3 cellular contexts compared by ENCODE assay signal in the genomic region with DNA sequence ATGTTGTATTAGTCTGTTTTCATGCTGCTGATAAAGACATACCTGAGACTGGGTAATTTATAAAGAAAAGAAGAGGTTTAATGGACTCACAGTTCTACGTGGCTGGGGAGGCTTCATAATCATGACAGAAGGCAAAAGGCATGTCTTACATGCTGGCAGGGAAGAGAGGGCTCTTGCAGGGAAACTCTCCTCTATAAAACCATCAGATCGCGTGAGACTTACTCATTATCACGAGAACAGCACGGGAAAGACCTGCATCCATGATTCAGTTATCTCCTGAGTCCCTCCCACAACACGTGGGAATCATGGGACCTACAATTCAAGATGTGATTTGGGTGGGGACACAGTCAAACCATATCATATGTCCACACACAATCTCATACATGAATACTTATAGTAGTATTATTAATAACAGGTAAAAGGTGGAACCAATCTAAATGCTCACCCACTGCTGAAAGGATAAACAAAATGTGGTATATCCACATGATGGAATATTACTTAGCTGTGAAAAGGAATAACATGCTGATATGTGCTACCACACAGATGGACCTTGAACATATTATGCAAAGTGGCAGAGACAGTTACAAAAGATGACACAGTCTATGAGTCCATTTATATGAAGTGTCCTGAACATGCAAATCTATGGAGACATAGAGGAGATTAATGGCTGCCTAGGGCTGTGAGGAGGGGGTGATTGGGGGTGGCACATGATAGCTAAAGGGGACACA.
TF ChIP-seq lines count a peak whose summit lies in the region.

No MANE protein-coding gene starts in this region.

TF ChIP-seq in SK-N-SH treated with all-trans-retinoic acid at 6 μM for 48 hours, 23 proteins besides CTCF, POLR2A, EP300 and RAD21 (continued from another document):
- TF ChIP-seq, protein P1, sequence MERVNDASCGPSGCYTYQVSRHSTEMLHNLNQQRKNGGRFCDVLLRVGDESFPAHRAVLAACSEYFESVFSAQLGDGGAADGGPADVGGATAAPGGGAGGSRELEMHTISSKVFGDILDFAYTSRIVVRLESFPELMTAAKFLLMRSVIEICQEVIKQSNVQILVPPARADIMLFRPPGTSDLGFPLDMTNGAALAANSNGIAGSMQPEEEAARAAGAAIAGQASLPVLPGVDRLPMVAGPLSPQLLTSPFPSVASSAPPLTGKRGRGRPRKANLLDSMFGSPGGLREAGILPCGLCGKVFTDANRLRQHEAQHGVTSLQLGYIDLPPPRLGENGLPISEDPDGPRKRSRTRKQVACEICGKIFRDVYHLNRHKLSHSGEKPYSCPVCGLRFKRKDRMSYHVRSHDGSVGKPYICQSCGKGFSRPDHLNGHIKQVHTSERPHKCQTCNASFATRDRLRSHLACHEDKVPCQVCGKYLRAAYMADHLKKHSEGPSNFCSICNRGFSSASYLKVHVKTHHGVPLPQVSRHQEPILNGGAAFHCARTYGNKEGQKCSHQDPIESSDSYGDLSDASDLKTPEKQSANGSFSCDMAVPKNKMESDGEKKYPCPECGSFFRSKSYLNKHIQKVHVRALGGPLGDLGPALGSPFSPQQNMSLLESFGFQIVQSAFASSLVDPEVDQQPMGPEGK (CRISPR knock-in tag; IDR thresholded peaks at IDR 0.05; ENCODE audit: borderline replicate concordance) = no peak
- peak; percentile 62 for TF ChIP-seq ZNF8 (CRISPR knock-in tag; IDR thresholded peaks at IDR 0.05)
- TF ChIP-seq ZFP3 (CRISPR knock-in tag; IDR thresholded peaks at IDR 0.05) = no peak
- no peak for TF ChIP-seq RARB (CRISPR knock-in tag; IDR thresholded peaks at IDR 0.05)
TF ChIP-seq in SK-N-SH treated with all-trans-retinoic acid at 6 μM for 48 hours: peak in this region for 1.

TF ChIP-seq in SK-N-SH, 30 proteins besides CTCF, POLR2A, EP300 and RAD21 (continued from another document):
- no peak for TF ChIP-seq GATA2 (CRISPR knock-in tag; IDR thresholded peaks at IDR 0.05)
- TF ChIP-seq SIN3A (IDR thresholded peaks at IDR 0.05; ENCODE audit: borderline replicate concordance, low read depth, low read length) = no peak
- TF ChIP-seq, protein P2, sequence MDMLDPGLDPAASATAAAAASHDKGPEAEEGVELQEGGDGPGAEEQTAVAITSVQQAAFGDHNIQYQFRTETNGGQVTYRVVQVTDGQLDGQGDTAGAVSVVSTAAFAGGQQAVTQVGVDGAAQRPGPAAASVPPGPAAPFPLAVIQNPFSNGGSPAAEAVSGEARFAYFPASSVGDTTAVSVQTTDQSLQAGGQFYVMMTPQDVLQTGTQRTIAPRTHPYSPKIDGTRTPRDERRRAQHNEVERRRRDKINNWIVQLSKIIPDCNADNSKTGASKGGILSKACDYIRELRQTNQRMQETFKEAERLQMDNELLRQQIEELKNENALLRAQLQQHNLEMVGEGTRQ (IDR thresholded peaks at IDR 0.05; ENCODE audit: borderline replicate concordance, low read depth, low read length) = no peak
- TF ChIP-seq FOXM1 (IDR thresholded peaks at IDR 0.05; ENCODE audit: low read depth) = no peak
- no peak for TF ChIP-seq RFX5 (IDR thresholded peaks at IDR 0.05; ENCODE audit: low read length)
- TF ChIP-seq, protein P3, sequence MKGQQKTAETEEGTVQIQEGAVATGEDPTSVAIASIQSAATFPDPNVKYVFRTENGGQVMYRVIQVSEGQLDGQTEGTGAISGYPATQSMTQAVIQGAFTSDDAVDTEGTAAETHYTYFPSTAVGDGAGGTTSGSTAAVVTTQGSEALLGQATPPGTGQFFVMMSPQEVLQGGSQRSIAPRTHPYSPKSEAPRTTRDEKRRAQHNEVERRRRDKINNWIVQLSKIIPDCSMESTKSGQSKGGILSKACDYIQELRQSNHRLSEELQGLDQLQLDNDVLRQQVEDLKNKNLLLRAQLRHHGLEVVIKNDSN (IDR thresholded peaks at IDR 0.05; ENCODE audit: borderline replicate concordance, low read depth) = no peak
- TF ChIP-seq TCF12 (IDR thresholded peaks at IDR 0.05) = no peak
- no peak for TF ChIP-seq RXRA (IDR thresholded peaks at IDR 0.05; ENCODE audit: borderline replicate concordance, low read depth)
- TF ChIP-seq FOSL2 (IDR thresholded peaks at IDR 0.05; ENCODE audit: borderline replicate concordance, low read depth) = no peak
- TF ChIP-seq, protein P4, sequence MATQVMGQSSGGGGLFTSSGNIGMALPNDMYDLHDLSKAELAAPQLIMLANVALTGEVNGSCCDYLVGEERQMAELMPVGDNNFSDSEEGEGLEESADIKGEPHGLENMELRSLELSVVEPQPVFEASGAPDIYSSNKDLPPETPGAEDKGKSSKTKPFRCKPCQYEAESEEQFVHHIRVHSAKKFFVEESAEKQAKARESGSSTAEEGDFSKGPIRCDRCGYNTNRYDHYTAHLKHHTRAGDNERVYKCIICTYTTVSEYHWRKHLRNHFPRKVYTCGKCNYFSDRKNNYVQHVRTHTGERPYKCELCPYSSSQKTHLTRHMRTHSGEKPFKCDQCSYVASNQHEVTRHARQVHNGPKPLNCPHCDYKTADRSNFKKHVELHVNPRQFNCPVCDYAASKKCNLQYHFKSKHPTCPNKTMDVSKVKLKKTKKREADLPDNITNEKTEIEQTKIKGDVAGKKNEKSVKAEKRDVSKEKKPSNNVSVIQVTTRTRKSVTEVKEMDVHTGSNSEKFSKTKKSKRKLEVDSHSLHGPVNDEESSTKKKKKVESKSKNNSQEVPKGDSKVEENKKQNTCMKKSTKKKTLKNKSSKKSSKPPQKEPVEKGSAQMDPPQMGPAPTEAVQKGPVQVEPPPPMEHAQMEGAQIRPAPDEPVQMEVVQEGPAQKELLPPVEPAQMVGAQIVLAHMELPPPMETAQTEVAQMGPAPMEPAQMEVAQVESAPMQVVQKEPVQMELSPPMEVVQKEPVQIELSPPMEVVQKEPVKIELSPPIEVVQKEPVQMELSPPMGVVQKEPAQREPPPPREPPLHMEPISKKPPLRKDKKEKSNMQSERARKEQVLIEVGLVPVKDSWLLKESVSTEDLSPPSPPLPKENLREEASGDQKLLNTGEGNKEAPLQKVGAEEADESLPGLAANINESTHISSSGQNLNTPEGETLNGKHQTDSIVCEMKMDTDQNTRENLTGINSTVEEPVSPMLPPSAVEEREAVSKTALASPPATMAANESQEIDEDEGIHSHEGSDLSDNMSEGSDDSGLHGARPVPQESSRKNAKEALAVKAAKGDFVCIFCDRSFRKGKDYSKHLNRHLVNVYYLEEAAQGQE (IDR thresholded peaks at IDR 0.05; ENCODE audit: low read depth, low read length) = no peak

TF ChIP-seq in HEK293, 187 proteins besides CTCF, POLR2A, EP300 and RAD21 (continued from another document):
- TF ChIP-seq, protein P5, sequence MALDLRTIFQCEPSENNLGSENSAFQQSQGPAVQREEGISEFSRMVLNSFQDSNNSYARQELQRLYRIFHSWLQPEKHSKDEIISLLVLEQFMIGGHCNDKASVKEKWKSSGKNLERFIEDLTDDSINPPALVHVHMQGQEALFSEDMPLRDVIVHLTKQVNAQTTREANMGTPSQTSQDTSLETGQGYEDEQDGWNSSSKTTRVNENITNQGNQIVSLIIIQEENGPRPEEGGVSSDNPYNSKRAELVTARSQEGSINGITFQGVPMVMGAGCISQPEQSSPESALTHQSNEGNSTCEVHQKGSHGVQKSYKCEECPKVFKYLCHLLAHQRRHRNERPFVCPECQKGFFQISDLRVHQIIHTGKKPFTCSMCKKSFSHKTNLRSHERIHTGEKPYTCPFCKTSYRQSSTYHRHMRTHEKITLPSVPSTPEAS (tag by site-specific recombination; IDR thresholded peaks at IDR 0.05) = no peak
- TF ChIP-seq ZFP69B (tag by site-specific recombination; IDR thresholded peaks at IDR 0.05) (no peak), ZNF701 (tag by site-specific recombination; IDR thresholded peaks at IDR 0.05) (no peak), ZNF169 (tag by site-specific recombination; IDR thresholded peaks at IDR 0.05) (no peak), SP2 (tag by site-specific recombination; IDR thresholded peaks at IDR 0.05) (no peak), KLF8 (tag by site-specific recombination; IDR thresholded peaks at IDR 0.05) (no peak), ZNF23 (tag by site-specific recombination; IDR thresholded peaks at IDR 0.05; ENCODE audit: borderline replicate concordance) (no peak), ZNF560 (tag by site-specific recombination; IDR thresholded peaks at IDR 0.05; ENCODE audit: borderline replicate concordance) (no peak), SALL2 (tag by site-specific recombination; IDR thresholded peaks at IDR 0.05; ENCODE audit: borderline replicate concordance) (no peak), ZNF670 (tag by site-specific recombination; IDR thresholded peaks at IDR 0.05; ENCODE audit: low read depth) (no peak), ZNF157 (tag by site-specific recombination; IDR thresholded peaks at IDR 0.05) (no peak), ZNF660 (tag by site-specific recombination; IDR thresholded peaks at IDR 0.05) (no peak), ZNF521 (tag by site-specific recombination; IDR thresholded peaks at IDR 0.05) (no peak), ZNF146 (tag by site-specific recombination; IDR thresholded peaks at IDR 0.05) (peak; percentile 95), ZNF510 (tag by site-specific recombination; IDR thresholded peaks at IDR 0.05; ENCODE audit: insufficient replicate concordance) (no peak), ZNF600 (tag by site-specific recombination; IDR thresholded peaks at IDR 0.05) (no peak), ZNF302 (tag by site-specific recombination; IDR thresholded peaks at IDR 0.05; ENCODE audit: low read depth) (no peak), ZNF548 (tag by site-specific recombination; IDR thresholded peaks at IDR 0.05) (no peak), YY2 (tag by site-specific recombination; IDR thresholded peaks at IDR 0.05) (no peak), ZNF341 (tag by site-specific recombination; IDR thresholded peaks at IDR 0.05; ENCODE audit: low read depth) (no peak)
- TF ChIP-seq, protein P6, sequence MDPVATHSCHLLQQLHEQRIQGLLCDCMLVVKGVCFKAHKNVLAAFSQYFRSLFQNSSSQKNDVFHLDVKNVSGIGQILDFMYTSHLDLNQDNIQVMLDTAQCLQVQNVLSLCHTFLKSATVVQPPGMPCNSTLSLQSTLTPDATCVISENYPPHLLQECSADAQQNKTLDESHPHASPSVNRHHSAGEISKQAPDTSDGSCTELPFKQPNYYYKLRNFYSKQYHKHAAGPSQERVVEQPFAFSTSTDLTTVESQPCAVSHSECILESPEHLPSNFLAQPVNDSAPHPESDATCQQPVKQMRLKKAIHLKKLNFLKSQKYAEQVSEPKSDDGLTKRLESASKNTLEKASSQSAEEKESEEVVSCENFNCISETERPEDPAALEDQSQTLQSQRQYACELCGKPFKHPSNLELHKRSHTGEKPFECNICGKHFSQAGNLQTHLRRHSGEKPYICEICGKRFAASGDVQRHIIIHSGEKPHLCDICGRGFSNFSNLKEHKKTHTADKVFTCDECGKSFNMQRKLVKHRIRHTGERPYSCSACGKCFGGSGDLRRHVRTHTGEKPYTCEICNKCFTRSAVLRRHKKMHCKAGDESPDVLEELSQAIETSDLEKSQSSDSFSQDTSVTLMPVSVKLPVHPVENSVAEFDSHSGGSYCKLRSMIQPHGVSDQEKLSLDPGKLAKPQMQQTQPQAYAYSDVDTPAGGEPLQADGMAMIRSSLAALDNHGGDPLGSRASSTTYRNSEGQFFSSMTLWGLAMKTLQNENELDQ (tag by site-specific recombination; IDR thresholded peaks at IDR 0.05; ENCODE audit: low read depth) = no peak
- TF ChIP-seq, protein P4 (tag by site-specific recombination; IDR thresholded peaks at IDR 0.05) = no peak
- TF ChIP-seq, protein P7, sequence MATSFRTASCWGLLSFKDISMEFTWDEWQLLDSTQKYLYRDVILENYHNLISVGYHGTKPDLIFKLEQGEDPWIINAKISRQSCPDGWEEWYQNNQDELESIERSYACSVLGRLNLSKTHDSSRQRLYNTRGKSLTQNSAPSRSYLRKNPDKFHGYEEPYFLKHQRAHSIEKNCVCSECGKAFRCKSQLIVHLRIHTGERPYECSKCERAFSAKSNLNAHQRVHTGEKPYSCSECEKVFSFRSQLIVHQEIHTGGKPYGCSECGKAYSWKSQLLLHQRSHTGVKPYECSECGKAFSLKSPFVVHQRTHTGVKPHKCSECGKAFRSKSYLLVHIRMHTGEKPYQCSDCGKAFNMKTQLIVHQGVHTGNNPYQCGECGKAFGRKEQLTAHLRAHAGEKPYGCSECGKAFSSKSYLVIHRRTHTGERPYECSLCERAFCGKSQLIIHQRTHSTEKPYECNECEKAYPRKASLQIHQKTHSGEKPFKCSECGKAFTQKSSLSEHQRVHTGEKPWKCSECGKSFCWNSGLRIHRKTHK (tag by site-specific recombination; IDR thresholded peaks at IDR 0.05) = no peak
- TF ChIP-seq, protein P8, sequence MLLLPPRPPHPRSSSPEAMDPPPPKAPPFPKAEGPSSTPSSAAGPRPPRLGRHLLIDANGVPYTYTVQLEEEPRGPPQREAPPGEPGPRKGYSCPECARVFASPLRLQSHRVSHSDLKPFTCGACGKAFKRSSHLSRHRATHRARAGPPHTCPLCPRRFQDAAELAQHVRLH (tag by site-specific recombination; IDR thresholded peaks at IDR 0.05) = 0 out of 2 replicates have a peak, but pooled peaks have one; percentile 41
TF ChIP-seq in HEK293: peak in this region for 3.
